22 cellular contexts compared by ENCODE assay signal in genomic region chr5:120779674-120780073, GRCh38.
DNase-seq lines count a peak whose midpoint lies in the region; ATAC-seq and TF ChIP-seq lines count a peak whose summit lies in the region.
"Had no signal": no experiment of that assay in that cellular context is flagged by ENCODE, and none has a peak within 500 bp of the region (broad histone marks: within the 10 kb centered on the region; RNA-seq: fewer than 3 reads in every experiment).

No MANE protein-coding gene starts in this region.

- TF ChIP-seq CTCF in smooth muscle cell (IDR thresholded peaks at IDR 0.05; ENCODE audit: borderline replicate concordance, insufficient read depth, poor library complexity, severe bottlenecking), result no peak

- H3K4me2 ChIP-seq in smooth muscle cell, result peak overlapping the region; percentile 52
- H3K4me2 ChIP-seq: hepatocyte had no signal

- no peak overlapping the region for H3K27ac ChIP-seq in smooth muscle cell (ENCODE audit: low read depth)
- H3K27ac ChIP-seq: esophagus squamous epithelium, hepatocyte had no signal

- ATAC-seq in SK-N-SH treated with all-trans-retinoic acid at 6 μM for 48 hours, result peak; percentile 45; the same call in 2 of the 3 replicates
- ATAC-seq in GM21786 (IDR thresholded peaks at IDR 0.05; ENCODE audit: unreplicated experiment), result no peak
- ATAC-seq: activated naive CD4-positive, alpha-beta T cell treated with anti-CD3 and anti-CD28 coated beads, Interleukin-2, amount 50 U/mL, for 72 hours; activated T-cell treated with anti-CD3 and anti-CD28 coated beads, Interleukin-2, amount 50 U/mL, for 72 hours; K562 had no signal

- H3K4me1 ChIP-seq in smooth muscle cell (ENCODE audit: low read depth), result peaks cover 3% of the 10 kb centered on the region
- H3K4me1 ChIP-seq: esophagus squamous epithelium had no signal

- DNase-seq in GM04504 (ENCODE audit: low read depth) (peak; percentile 51), fibroblast of gingiva (ENCODE audit: low read depth) (peak; percentile 51), smooth muscle cell (lab: John Stamatoyannopoulos, UW; ENCODE audit: unreplicated experiment) (no peak), NCI-H748 treated with DMSO at 0.1 percent for 48 hours (lab: John Stamatoyannopoulos, UW) (no peak)
- DNase-seq in activated effector memory CD4-positive, alpha-beta T cell treated with Interleukin-2 at 50 U/mL for 16 hours, result no peak
- DNase-seq: activated B cell treated with CpG ODN at 0.5 μM for 24 hours; activated CD8-positive, alpha-beta memory T cell treated with anti-CD3 and anti-CD28 coated beads for 24 hours; activated T-cell treated with anti-CD3 and anti-CD28 coated beads, Interleukin-2, amount 50 U/mL, for 72 hours; effector CD4-positive, alpha-beta T cell; esophagus squamous epithelium; islet precursor cell; naive B cell; NCI-H1092; NCI-H2081; NCI-H526 treated with DMSO at 0.1 percent for 48 hours; SIG-M5 had no signal

- H3K79me2 ChIP-seq in smooth muscle cell (ENCODE audit: low read depth), result no peaks in the 10 kb centered on the region
- H3K79me2 ChIP-seq: hepatocyte had no signal

- no peaks in the 10 kb centered on the region for H4K20me1 ChIP-seq in smooth muscle cell (ENCODE audit: low read depth)

- no peaks in the 10 kb centered on the region for H3K27me3 ChIP-seq in smooth muscle cell (ENCODE audit: low read depth)
- H3K27me3 ChIP-seq: esophagus squamous epithelium, hepatocyte had no signal

- no peaks in the 10 kb centered on the region for H3F3A ChIP-seq in smooth muscle cell (ENCODE audit: low read depth)

- H3K9me3 ChIP-seq in smooth muscle cell (replicated peaks; ENCODE audit: low read depth), result no peaks in the 10 kb centered on the region
- H3K9me3 ChIP-seq: esophagus squamous epithelium had no signal

- no peak overlapping the region for H3K9ac ChIP-seq in smooth muscle cell (ENCODE audit: low read depth)

- H2AFZ ChIP-seq in smooth muscle cell (ENCODE audit: low read depth), result peak overlapping the region; percentile 14
- H2AFZ ChIP-seq: hepatocyte had no signal

- no peaks in the 10 kb centered on the region for H3K36me3 ChIP-seq in smooth muscle cell (ENCODE audit: low read depth)
- H3K36me3 ChIP-seq: esophagus squamous epithelium had no signal

- H3K4me3 ChIP-seq in smooth muscle cell, result no peak overlapping the region
- H3K4me3 ChIP-seq: esophagus squamous epithelium, hepatocyte, K562, lung had no signal

- 93% methylated on average over 2 of the region's 2 CpGs for WGBS in smooth muscle cell (ENCODE audit: low lambda C conversion rate)

TF ChIP-seq in SK-N-SH treated with all-trans-retinoic acid at 6 μM for 48 hours, 23 proteins besides CTCF, POLR2A, EP300 and RAD21:
- TF ChIP-seq ZFP3 (CRISPR knock-in tag; IDR thresholded peaks at IDR 0.05), result no peak
- no peak for TF ChIP-seq CSRNP3 (CRISPR knock-in tag; IDR thresholded peaks at IDR 0.05)
- no peak for TF ChIP-seq CSDC2 (CRISPR knock-in tag; IDR thresholded peaks at IDR 0.05)
- TF ChIP-seq BACH2 (CRISPR knock-in tag; IDR thresholded peaks at IDR 0.05; ENCODE audit: borderline replicate concordance), result no peak
- TF ChIP-seq ZFP30 (CRISPR knock-in tag; IDR thresholded peaks at IDR 0.05), result no peak
- no peak for TF ChIP-seq ESRRG (CRISPR knock-in tag; IDR thresholded peaks at IDR 0.05)
- no peak for TF ChIP-seq OSR1 (CRISPR knock-in tag; IDR thresholded peaks at IDR 0.05)

Comparison
In these comparisons a context has a peak if more than half of its experiments do, and no peak if none do; other contexts are left out.
1. DNase-seq: peak in GM04504 (single experiment) and fibroblast of gingiva (single experiment); none in smooth muscle cell (single experiment), activated effector memory CD4-positive, alpha-beta T cell treated with Interleukin-2 at 50 U/mL for 16 hours (single experiment) and NCI-H748 treated with DMSO at 0.1 percent for 48 hours (single experiment).